Comparison of ENCODE assay signal across 8 cellular contexts in genomic region chr19:32976223-32976805, GRCh38. TPM values are rescaled to one million over a fixed set of nuclear protein-coding genes. Genes with fewer than 3 reads are reported as not detected.
DNase-seq lines count a peak whose midpoint lies in the region; ATAC-seq and TF ChIP-seq lines count a peak whose summit lies in the region.

No MANE protein-coding gene starts in this region.

- no peak for TF ChIP-seq POLR2A in adrenal gland (IDR thresholded peaks at IDR 0.05)
- TF ChIP-seq POLR2A in gastrocnemius medialis (IDR thresholded peaks at IDR 0.05) = no peak

- TF ChIP-seq CTCF in adrenal gland (IDR thresholded peaks at IDR 0.05) = peak; percentile 50 to 76 (median 67)
- peak in 4 of 5 experiments; percentile 20 to 63 (median 44) for TF ChIP-seq CTCF in gastrocnemius medialis (IDR thresholded peaks at IDR 0.05 in 4 of 5, conservative IDR thresholded peaks at IDR 0.05 in 1 of 5)

- ATAC-seq in right cardiac atrium = no peak
- no peak for ATAC-seq in gastrocnemius medialis
- ATAC-seq in GM19463 (IDR thresholded peaks at IDR 0.05; ENCODE audit: unreplicated experiment) = no peak
- ATAC-seq in HG02840 (IDR thresholded peaks at IDR 0.05; ENCODE audit: low FRiP score, unreplicated experiment) = no peak

- no peaks in the 10 kb centered on the region for H3K36me3 ChIP-seq in adrenal gland (replicated peaks in 1 of 2)
- H3K36me3 ChIP-seq in gastrocnemius medialis = no peaks in the 10 kb centered on the region

- H3K27ac ChIP-seq in adrenal gland (no peak overlapping the region), right cardiac atrium (ENCODE audit: low read length) (no peak overlapping the region), gastrocnemius medialis (no peak overlapping the region)

- H3K27me3 ChIP-seq in adrenal gland (no peaks in the 10 kb centered on the region), right cardiac atrium (ENCODE audit: control insufficient read depth, insufficient read depth) (no peaks in the 10 kb centered on the region), gastrocnemius medialis (no peaks in the 10 kb centered on the region)

- in situ Hi-C loops in gastrocnemius medialis (cut with MboI; ENCODE audit: low sequenced_read_pairs in 4 of 4) = loop anchor here in 1 of 4 donors (10.0 kb wide), 1 partner anchor 148 kb away; no protein-coding TSS in a partner anchor

- WGBS in adrenal gland, 4 donors = 31 to 46% (median 43%) methylated on average over 11 to 14 of the region's 14 CpGs
- WGBS in right cardiac atrium = 44% methylated on average over 14 of the region's 14 CpGs

- H3K9me3 ChIP-seq in adrenal gland (replicated peaks in 1 of 3) (no peaks in the 10 kb centered on the region), right cardiac atrium (ENCODE audit: control insufficient read depth, low read length) (no peaks in the 10 kb centered on the region), gastrocnemius medialis (no peaks in the 10 kb centered on the region)

- intact Hi-C loops in adrenal gland (cut with DNase I) = loop anchor here in 1 of 2 donors (5.0 to 10.0 kb wide), 3 partner anchors 108 to 218 kb away; partner anchors contain the start of genes GPATCH1 and LRP3
- intact Hi-C loops in right cardiac atrium (cut with DNase I) = loop anchor here in 2 of 4 donors (5.0 to 10.0 kb wide), 3 partner anchors 108 to 151 kb away; partner anchors contain the start of gene GPATCH1 (in 2 of the 2)
- intact Hi-C loops in gastrocnemius medialis (cut with DNase I; ENCODE audit: low total_unique reads) = no loop called here

- DNase-seq in GF-D8 (lab: John Stamatoyannopoulos, UW) = peak; percentile 39
- peak; percentile 35 for DNase-seq in NCI-H1092 (lab: John Stamatoyannopoulos, UW)
- peak; percentile 54 for DNase-seq in SW480 (ENCODE audit: low spot score)
- DNase-seq in adrenal gland = peak; percentile 54 to 91 (median 73)
- peak; percentile 70 to 90 (median 81) for DNase-seq in right cardiac atrium
- DNase-seq in gastrocnemius medialis = peak in 1 of 2 donors; percentile 25

- no peak overlapping the region for H3K4me3 ChIP-seq in adrenal gland
- H3K4me3 ChIP-seq in right cardiac atrium (ENCODE audit: low read length) = no peak overlapping the region
- H3K4me3 ChIP-seq in gastrocnemius medialis = no peak overlapping the region

- peaks cover 0 to under 1% of the 10 kb centered on the region in 2 donors for H3K4me1 ChIP-seq in adrenal gland (replicated peaks in 1 of 2)
- no peaks in the 10 kb centered on the region for H3K4me1 ChIP-seq in right cardiac atrium (ENCODE audit: control insufficient read depth, insufficient read depth, low read length)
- H3K4me1 ChIP-seq in gastrocnemius medialis = peaks cover under 1% of the 10 kb centered on the region in 2 donors

RNA-seq across cellular contexts. Expression of gene FAAP24, which starts 4.3 kb away (rescaled TPM):
- total RNA-seq in adrenal gland = 1 to 10 TPM; 1.2 to 4.9 (median 2.7) TPM
- 1 to 10 TPM in 2 of 3 donors, under 1 TPM in 1; 0.51 to 1.3 (median 1.1) TPM for polyA plus RNA-seq in adrenal gland
- total RNA-seq in right cardiac atrium = under 1 TPM in 3 of 4 donors, not detected in 1; 0.66 to 0.97 (median 0.79) TPM
- polyA plus RNA-seq in right cardiac atrium = 0.72 TPM
- under 1 TPM in 2 of 4 donors, not detected in 2; 0.16 to 0.97 TPM for total RNA-seq in gastrocnemius medialis

RNA-seq across cellular contexts. Expression of gene CEP89, which starts 4.6 kb away (rescaled TPM):
- total RNA-seq in adrenal gland (10 to 100 TPM in 7 of 8 donors, 1 to 10 TPM in 1; 9.2 to 20.1 (median 14.2) TPM), right cardiac atrium (10 to 100 TPM in 1 of 4 donors, 1 to 10 TPM in 3; 9.2 to 11.3 (median 9.3) TPM), gastrocnemius medialis (10 to 100 TPM in 2 of 4 donors, 1 to 10 TPM in 2; 3.4 to 20.9 (median 9.5) TPM)
- polyA plus RNA-seq in adrenal gland (10 to 100 TPM; 11.0 to 16.9 (median 13.3) TPM), right cardiac atrium (5.6 TPM)
